In genomic region chr9:71911908-71912325, GRCh38 we compare ENCODE assay signal across 8 cellular contexts. TPM values are rescaled to one million over a fixed set of nuclear protein-coding genes. Genes with fewer than 3 reads are reported as not detected.
DNase-seq lines count a peak whose midpoint lies in the region; TF ChIP-seq lines count a peak whose summit lies in the region.

No MANE protein-coding gene starts in this region.

- TF ChIP-seq CTCF in AG04449 (IDR thresholded peaks at IDR 0.05; ENCODE audit: insufficient read depth, low read length, missing control alignments): no peak
- TF ChIP-seq CTCF in chondrocyte (IDR thresholded peaks at IDR 0.05): no peak
- no peak for TF ChIP-seq CTCF in mesothelial cell of epicardium (IDR thresholded peaks at IDR 0.05; ENCODE audit: unreplicated experiment)
- no peak for TF ChIP-seq CTCF in GM20000 (IDR thresholded peaks at IDR 0.05; ENCODE audit: extremely low read depth, missing control alignments)

- POLR2A ChIA-PET in AG04449 (lab: Yijun Ruan, JAX): interaction anchor here (1.1 to 1.8 kb wide), 2 partner anchors 20 to 25 kb away, joined by 3 to 15 read pairs; no protein-coding TSS in a partner anchor

- H3K27me3 Mint-ChIP-seq in IgD-negative memory B cell (peaks cover 9% of the 10 kb centered on the region), chondrocyte (ENCODE audit: low read depth) (no peaks in the 10 kb centered on the region), mesothelial cell of epicardium (ENCODE audit: low read depth) (no peaks in the 10 kb centered on the region)

- H3K27ac Mint-ChIP-seq in IgD-negative memory B cell (peak overlapping the region; percentile 91 to 98 (median 95)), chondrocyte (ENCODE audit: unreplicated experiment) (peak overlapping the region; percentile 100), mesothelial cell of epicardium (peak overlapping the region; percentile 99)

- peaks cover 41 to 51% (median 51%) of the 10 kb centered on the region in 3 donors for H3K4me1 Mint-ChIP-seq in IgD-negative memory B cell
- peaks cover 50% of the 10 kb centered on the region for H3K4me1 Mint-ChIP-seq in chondrocyte (ENCODE audit: low read depth)
- H3K4me1 Mint-ChIP-seq in mesothelial cell of epicardium: peaks cover 48% of the 10 kb centered on the region

- H3K4me3 ChIP-seq in AG04449 (ENCODE audit: low read depth, low read length): peak overlapping the region; percentile 81

- CTCF ChIA-PET in AG04449 (lab: Yijun Ruan, JAX): interaction anchor here (1.1 to 1.5 kb wide), 3 partner anchors 92 to 112 kb away, joined by 3 to 5 read pairs (median 3); no protein-coding TSS in a partner anchor

- H3K9me3 Mint-ChIP-seq in IgD-negative memory B cell: no peaks in the 10 kb centered on the region
- H3K9me3 Mint-ChIP-seq in chondrocyte (ENCODE audit: low read depth): no peaks in the 10 kb centered on the region
- no peaks in the 10 kb centered on the region for H3K9me3 Mint-ChIP-seq in mesothelial cell of epicardium

- H3K36me3 Mint-ChIP-seq in IgD-negative memory B cell: peaks cover 3% of the 10 kb centered on the region
- peaks cover 2% of the 10 kb centered on the region for H3K36me3 Mint-ChIP-seq in chondrocyte (ENCODE audit: low read depth)
- no peaks in the 10 kb centered on the region for H3K36me3 Mint-ChIP-seq in mesothelial cell of epicardium

- H3K4me3 Mint-ChIP-seq in IgD-negative memory B cell (peak overlapping the region; percentile 98 to 100 (median 100)), chondrocyte (ENCODE audit: unreplicated experiment) (peak overlapping the region; percentile 99), mesothelial cell of epicardium (peak overlapping the region; percentile 96)

- DNase-seq in AG04449 (ENCODE audit: low read depth, low spot score) (no peak), chondrocyte (ENCODE audit: low spot score) (no peak), mesothelial cell of epicardium (ENCODE audit: low spot score in 2 of 2, unreplicated experiment in 2 of 2) (no peak), GM20000 (ENCODE audit: low spot score) (no peak), cortex of kidney (lab: John Stamatoyannopoulos, UW) (no peak), middle frontal gyrus (ENCODE audit: extremely low spot score, low spot score) (no peak)
- DNase-seq in activated CD4-positive, alpha-beta T cell treated with anti-CD3 and anti-CD28 coated beads for 4 hours: no peak

RNA-seq across cellular contexts. Expression of gene C9orf85, which starts 0.5 kb away (rescaled TPM):
- 14.2 TPM for polyA plus RNA-seq in IgD-negative memory B cell
- total RNA-seq in chondrocyte (8.5 to 10.0 TPM (median 8.5 TPM) in 3 replicates), mesothelial cell of epicardium (13.6 to 15.9 TPM (median 15.2 TPM) in 3 replicates)

RNA-seq across cellular contexts. Expression of gene ABHD17B, which starts 0.9 kb away (rescaled TPM):
- 31.0 TPM for polyA plus RNA-seq in IgD-negative memory B cell
- 12.2 to 14.2 TPM (median 12.5 TPM) in 3 replicates for total RNA-seq in chondrocyte
- total RNA-seq in mesothelial cell of epicardium: 27.0 to 30.3 TPM (median 27.8 TPM) in 3 replicates
